ENCODE assay signal across 2 cellular contexts in genomic region chr4:74054483-74055032, GRCh38.
TF ChIP-seq lines count a peak whose summit lies in the region.

No MANE protein-coding gene starts in this region.

TF ChIP-seq in A549, 52 proteins besides CTCF, POLR2A, EP300 and RAD21:
- TF ChIP-seq FOXS1 (CRISPR knock-in tag; IDR thresholded peaks at IDR 0.05) (no peak), HDAC2 (IDR thresholded peaks at IDR 0.05) (no peak), ATOH8 (CRISPR knock-in tag; IDR thresholded peaks at IDR 0.05; ENCODE audit: low read depth) (no peak), CEBPB (IDR thresholded peaks at IDR 0.05) (no peak), BCL3 (IDR thresholded peaks at IDR 0.05) (no peak), RARB (CRISPR knock-in tag; IDR thresholded peaks at IDR 0.05) (no peak), RCOR1 (IDR thresholded peaks at IDR 0.05; ENCODE audit: low read depth, low read length) (no peak), GATA3 (IDR thresholded peaks at IDR 0.05; ENCODE audit: borderline replicate concordance) (no peak), POLR2AphosphoS2 (conservative IDR thresholded peaks at IDR 0.05; ENCODE audit: low read length) (no peak), TP53 (CRISPR knock-in tag; IDR thresholded peaks at IDR 0.05) (no peak), NR3C1 (IDR thresholded peaks at IDR 0.05) (no peak), HOXB5 (CRISPR knock-in tag; IDR thresholded peaks at IDR 0.05) (no peak)

TF ChIP-seq in K562, 482 proteins besides CTCF, POLR2A, EP300 and RAD21 (continues in another document):
- TF ChIP-seq POLR3G (IDR thresholded peaks at IDR 0.05; ENCODE audit: extremely low read depth, insufficient read length, insufficient replicate concordance) (no peak), TCF3 (CRISPR knock-in tag; IDR thresholded peaks at IDR 0.05) (no peak), ARID3B (CRISPR knock-in tag; IDR thresholded peaks at IDR 0.05; ENCODE audit: borderline replicate concordance) (no peak), ZKSCAN1 (IDR thresholded peaks at IDR 0.05; ENCODE audit: low read depth, low read length) (no peak), ZNF584 (CRISPR knock-in tag; IDR thresholded peaks at IDR 0.05; ENCODE audit: low read depth) (no peak), KDM4B (IDR thresholded peaks at IDR 0.05; ENCODE audit: borderline replicate concordance in 2 of 2, low read depth in 1 of 2) (no peak), ZNF589 (CRISPR knock-in tag; IDR thresholded peaks at IDR 0.05; ENCODE audit: low read depth) (peak; percentile 39), ZNF436 (CRISPR knock-in tag; IDR thresholded peaks at IDR 0.05) (no peak), FOS (IDR thresholded peaks at IDR 0.05; ENCODE audit: extremely low read depth, insufficient read length) (no peak), ZNF518B (CRISPR knock-in tag; IDR thresholded peaks at IDR 0.05) (no peak), DEAF1 (CRISPR knock-in tag; IDR thresholded peaks at IDR 0.05) (no peak), ZNF347 (CRISPR knock-in tag; IDR thresholded peaks at IDR 0.05; ENCODE audit: low read depth) (no peak), NFIC (IDR thresholded peaks at IDR 0.05) (no peak), RBM15 (IDR thresholded peaks at IDR 0.05; ENCODE audit: insufficient read depth, low read length) (no peak), ZNF124 (CRISPR knock-in tag; IDR thresholded peaks at IDR 0.05) (no peak), E2F5 (CRISPR knock-in tag; IDR thresholded peaks at IDR 0.05) (no peak), BHLHE40 (IDR thresholded peaks at IDR 0.05; ENCODE audit: low read length) (no peak), ZNF197 (CRISPR knock-in tag; IDR thresholded peaks at IDR 0.05; ENCODE audit: low read depth) (0 out of 2 replicates have a peak, but pooled peaks have one; percentile 7), CEBPG (CRISPR knock-in tag; IDR thresholded peaks at IDR 0.05) (no peak), CEBPG (tag; conservative IDR thresholded peaks at IDR 0.05 in 1 of 2, IDR thresholded peaks at IDR 0.05 in 1 of 2) (no peak), SMC3 (conservative IDR thresholded peaks at IDR 0.05; ENCODE audit: insufficient read depth, low read depth, low read length) (no peak), FOXA3 (CRISPR knock-in tag; conservative IDR thresholded peaks at IDR 0.05 in 1 of 2, IDR thresholded peaks at IDR 0.05 in 1 of 2) (no peak), TCF15 (CRISPR knock-in tag; IDR thresholded peaks at IDR 0.05) (peak; percentile 39; the same call in 1 of the 2 replicates), SRSF1 (IDR thresholded peaks at IDR 0.05; ENCODE audit: low read depth, low read length) (no peak), SIRT6 (IDR thresholded peaks at IDR 0.05; ENCODE audit: low read depth, low read length) (no peak), RBFOX2 (IDR thresholded peaks at IDR 0.05; ENCODE audit: low read depth, low read length) (0 out of 2 replicates have a peak, but pooled peaks have one; percentile 13), ZNF280B (CRISPR knock-in tag; IDR thresholded peaks at IDR 0.05) (no peak), SP1 (CRISPR knock-in tag; IDR thresholded peaks at IDR 0.05) (no peak), PHF21A (IDR thresholded peaks at IDR 0.05; ENCODE audit: borderline replicate concordance, low read depth) (no peak), ZNF766 (CRISPR knock-in tag; conservative IDR thresholded peaks at IDR 0.05) (peak; percentile 56; the same call in 1 of the 2 replicates), ZNF668 (CRISPR knock-in tag; IDR thresholded peaks at IDR 0.05) (peak; percentile 22; the same call in 1 of the 2 replicates), FOXK1 (CRISPR knock-in tag; IDR thresholded peaks at IDR 0.05; ENCODE audit: borderline replicate concordance) (no peak), NFATC3 (IDR thresholded peaks at IDR 0.05) (no peak), ZFP1 (CRISPR knock-in tag; IDR thresholded peaks at IDR 0.05) (no peak), ZNF592 (IDR thresholded peaks at IDR 0.05) (0 out of 2 replicates have a peak, but pooled peaks have one; percentile 45), ETV6 (IDR thresholded peaks at IDR 0.05; ENCODE audit: borderline replicate concordance in 1 of 2, low read depth in 2 of 2, low read length in 1 of 2) (no peak), ETV6 (CRISPR knock-in tag; IDR thresholded peaks at IDR 0.05; ENCODE audit: borderline replicate concordance) (no peak), ATF7 (IDR thresholded peaks at IDR 0.05) (no peak), SOX6 (IDR thresholded peaks at IDR 0.05) (no peak), HDAC8 (tag; IDR thresholded peaks at IDR 0.05) (0 out of 2 replicates have a peak, but pooled peaks have one; percentile 19), ZNF133 (CRISPR knock-in tag; IDR thresholded peaks at IDR 0.05) (no peak), RBM25 (IDR thresholded peaks at IDR 0.05; ENCODE audit: low read depth, low read length, severe bottlenecking) (no peak), BRD9 (IDR thresholded peaks at IDR 0.05; ENCODE audit: low read depth, partially characterized antibody) (peak; percentile 37), ZHX1 (conservative IDR thresholded peaks at IDR 0.05; ENCODE audit: low read length) (no peak), ZBTB9 (CRISPR knock-in tag; IDR thresholded peaks at IDR 0.05) (no peak), C11orf30 (IDR thresholded peaks at IDR 0.05; ENCODE audit: low read depth) (no peak)
